19 cellular contexts compared by ENCODE assay signal in genomic region chr3:152843955-152844354, GRCh38. TPM values are rescaled to one million over a fixed set of nuclear protein-coding genes. Genes with fewer than 3 reads are reported as not detected.
DNase-seq lines count a peak whose midpoint lies in the region; ATAC-seq and TF ChIP-seq lines count a peak whose summit lies in the region.
"Had no signal": no experiment of that assay in that cellular context is flagged by ENCODE, and none has a peak within 500 bp of the region (broad histone marks: within the 10 kb centered on the region; RNA-seq: fewer than 3 reads in every experiment).

No MANE protein-coding gene starts in this region.

- intact Hi-C loops in colonic mucosa (cut with DNase I) = no loop called here

- H3K27me3 Mint-ChIP-seq in CD8-positive, alpha-beta memory T cell = peaks cover 3% of the 10 kb centered on the region in 2 donors

- no peaks in the 10 kb centered on the region for H3K4me1 ChIP-seq in colonic mucosa
- no peaks in the 10 kb centered on the region for H3K4me1 ChIP-seq in CD8-positive, alpha-beta memory T cell (ENCODE audit: insufficient read depth, low read length)
- H3K4me1 ChIP-seq: esophagus muscularis mucosa had no signal

- H3K27ac ChIP-seq in colonic mucosa = peak overlapping the region; percentile 33
- no peak overlapping the region for H3K27ac ChIP-seq in CD8-positive, alpha-beta memory T cell (ENCODE audit: low read depth, low read length)
- H3K27ac ChIP-seq: C4-2B, esophagus muscularis mucosa, neutrophil had no signal

- no peaks in the 10 kb centered on the region for H3K4me1 Mint-ChIP-seq in CD8-positive, alpha-beta memory T cell

- H3K9me3 Mint-ChIP-seq in CD8-positive, alpha-beta memory T cell = peaks cover 0 to 8% (median 6%) of the 10 kb centered on the region in 5 donors

- no peak for TF ChIP-seq CTCF in colonic mucosa (IDR thresholded peaks at IDR 0.05)

- no peak overlapping the region for H3K4me3 Mint-ChIP-seq in CD8-positive, alpha-beta memory T cell
- H3K4me3 Mint-ChIP-seq: activated naive CD8-positive, alpha-beta T cell; activated T-cell treated with anti-CD3 and anti-CD28 coated beads, Interleukin-2, amount 50 U/mL, for 24 hours; type B pancreatic cell had no signal

- H3K4me3 ChIP-seq in colonic mucosa = no peak overlapping the region
- no peak overlapping the region for H3K4me3 ChIP-seq in CD8-positive, alpha-beta memory T cell (ENCODE audit: low read length)
- H3K4me3 ChIP-seq: esophagus muscularis mucosa had no signal

- CTCF ChIA-PET in CD8-positive, alpha-beta memory T cell (lab: Charles Lee) = no interaction called here

- no peak overlapping the region for H3K9ac ChIP-seq in colonic mucosa (ENCODE audit: low read depth in 2 of 2, low read length in 2 of 2)

- no peaks in the 10 kb centered on the region for H3K36me3 Mint-ChIP-seq in CD8-positive, alpha-beta memory T cell
- H3K36me3 Mint-ChIP-seq: activated naive CD8-positive, alpha-beta T cell; type B pancreatic cell had no signal

- ATAC-seq in GM18520 (IDR thresholded peaks at IDR 0.05; ENCODE audit: unreplicated experiment) (peak; percentile 71), GM21619 (IDR thresholded peaks at IDR 0.05; ENCODE audit: unreplicated experiment) (peak; percentile 79), HG03135 (IDR thresholded peaks at IDR 0.05; ENCODE audit: unreplicated experiment) (peak; percentile 81), HG03025 (IDR thresholded peaks at IDR 0.05; ENCODE audit: low FRiP score, unreplicated experiment) (no peak), GM19397 (IDR thresholded peaks at IDR 0.05; ENCODE audit: unreplicated experiment) (no peak)
- ATAC-seq: left ventricle myocardium superior had no signal

- H3K36me3 ChIP-seq in colonic mucosa = no peaks in the 10 kb centered on the region
- H3K36me3 ChIP-seq in CD8-positive, alpha-beta memory T cell (ENCODE audit: insufficient read depth, low read length) = no peaks in the 10 kb centered on the region
- H3K36me3 ChIP-seq: esophagus muscularis mucosa, neutrophil had no signal

- no peaks in the 10 kb centered on the region for H3K27me3 ChIP-seq in colonic mucosa
- no peaks in the 10 kb centered on the region for H3K27me3 ChIP-seq in CD8-positive, alpha-beta memory T cell (ENCODE audit: insufficient read depth, low read length, poor library complexity, severe bottlenecking)
- H3K27me3 ChIP-seq: esophagus muscularis mucosa, neutrophil had no signal

- no peak for DNase-seq in colonic mucosa
- no peak for DNase-seq in NCI-H2107 treated with DMSO at 0.1 percent for 48 hours (lab: John Stamatoyannopoulos, UW; ENCODE audit: unreplicated experiment)
- DNase-seq in CD8-positive, alpha-beta memory T cell = no peak
- DNase-seq: activated CD4-positive, alpha-beta T cell treated with anti-CD3 and anti-CD28 coated beads, Interleukin-2, amount 50 U/mL, for 48 hours; activated T-cell treated with anti-CD3 and anti-CD28 coated beads, Interleukin-2, amount 50 U/mL, for 24 hours; DMS53; left ventricle myocardium superior; NCI-H1436 treated with DMSO at 0.1 percent for 48 hours; stimulated activated naive CD4-positive, alpha-beta T cell treated with Interleukin-2 at 50 U/mL for 16 hours had no signal

- POLR2A ChIA-PET in CD8-positive, alpha-beta memory T cell (lab: Charles Lee) = no interaction called here

- H3K9me3 ChIP-seq in colonic mucosa = no peaks in the 10 kb centered on the region
- no peaks in the 10 kb centered on the region for H3K9me3 ChIP-seq in CD8-positive, alpha-beta memory T cell (ENCODE audit: low read length)

- H3K27ac Mint-ChIP-seq in CD8-positive, alpha-beta memory T cell = no peak overlapping the region
- H3K27ac Mint-ChIP-seq: activated naive CD8-positive, alpha-beta T cell; activated T-cell treated with anti-CD3 and anti-CD28 coated beads, Interleukin-2, amount 50 U/mL, for 24 hours; type B pancreatic cell had no signal

RNA-seq across cellular contexts. Expression of gene P2RY1, which starts 9.0 kb away (rescaled TPM):
- total RNA-seq in colonic mucosa = 10 to 100 TPM in 1 of 2 donors, 1 to 10 TPM in 1; 9.7 to 27.8 TPM
- total RNA-seq in CD8-positive, alpha-beta memory T cell = under 1 TPM; 0.16 to 0.18 TPM
- polyA plus RNA-seq in CD8-positive, alpha-beta memory T cell = not detected

Comparison
In these comparisons a context has a peak if more than half of its experiments do, and no peak if none do; other contexts are left out.
1. ATAC-seq: peak in GM18520 (single experiment), GM21619 (single experiment) and HG03135 (single experiment); none in HG03025 (single experiment) and GM19397 (single experiment).
2. RNA of gene P2RY1, which starts 9.0 kb away (total RNA-seq): 9.7 to 27.8 TPM in colonic mucosa; 0.16 to 0.18 TPM in CD8-positive, alpha-beta memory T cell; every median in the first group is over 4 times any median in the second.